Comparison of ENCODE assay signal across 17 cellular contexts in the genomic region with DNA sequence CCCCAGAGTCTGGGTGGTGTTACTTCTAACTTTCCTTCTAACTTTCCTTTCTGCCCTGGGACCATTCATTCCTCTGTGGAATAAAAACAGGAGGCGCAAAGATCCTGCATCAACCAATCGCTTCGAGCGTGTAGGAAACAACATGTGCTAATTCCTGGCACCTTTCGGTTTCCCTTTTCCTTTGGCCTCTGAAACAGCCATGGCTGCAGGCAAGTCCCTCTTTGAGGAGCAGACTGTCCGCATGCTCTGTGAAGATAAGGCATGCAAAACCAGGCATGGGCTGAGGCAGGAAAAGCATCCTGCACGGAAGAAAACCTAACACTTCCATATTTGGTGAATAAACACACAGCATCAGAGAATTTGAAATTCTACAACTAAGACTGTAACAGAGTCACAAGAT.
DNase-seq lines count a peak whose midpoint lies in the region; ATAC-seq and TF ChIP-seq lines count a peak whose summit lies in the region.
"Had no signal": no experiment of that assay in that cellular context is flagged by ENCODE, and none has a peak within 500 bp of the region (broad histone marks: within the 10 kb centered on the region; RNA-seq: fewer than 3 reads in every experiment).

No MANE protein-coding gene starts in this region.

- no peak overlapping the region for H3K27ac ChIP-seq in aorta (ENCODE audit: low read depth in 1 of 2, low read length in 2 of 2)
- H3K27ac ChIP-seq: BLaER1, GM23248, HL-60 had no signal

- H3K4me3 Mint-ChIP-seq in Caco-2 (ENCODE audit: unreplicated experiment) (no peak overlapping the region), endothelial cell (ENCODE audit: unreplicated experiment) (no peak overlapping the region)
- H3K4me3 Mint-ChIP-seq: CD14-positive monocyte; CD4-positive, alpha-beta memory T cell had no signal

- no TSS peak for BruUV-seq in Caco-2 (replicated peaks; lab: Mats Ljungman, UMichigan)

- 83 to 90% methylated on average over 7 of the region's 7 CpGs for WGBS in aorta, 2 donors

- H3K4me1 ChIP-seq in Caco-2 (peaks cover 64% of the 10 kb centered on the region), aorta (ENCODE audit: control insufficient read depth in 1 of 2, insufficient read depth in 2 of 2, low read length in 2 of 2) (no peaks in the 10 kb centered on the region)

- TF ChIP-seq CTCF in Caco-2 (IDR thresholded peaks at IDR 0.05; ENCODE audit: insufficient read depth in 1 of 2, low read depth in 1 of 2, low read length in 1 of 2, severe bottlenecking in 1 of 2, unreplicated experiment in 1 of 2) (no peak), endothelial cell (IDR thresholded peaks at IDR 0.05; ENCODE audit: unreplicated experiment) (no peak)

- no peak for ATAC-seq in aorta (ENCODE audit: low FRiP score)

- H3K9me3 ChIP-seq in Caco-2 (no peaks in the 10 kb centered on the region), aorta (ENCODE audit: control insufficient read depth, low read length) (no peaks in the 10 kb centered on the region)

- DNase-seq in Caco-2 = peak in 1 of 2 experiments; percentile 48
- DNase-seq in RPMI7951 (ENCODE audit: low read depth) = peak; percentile 39
- DNase-seq in endothelial cell (ENCODE audit: low spot score) = peak; percentile 26
- peak; percentile 5 for DNase-seq in mesenteric fat pad (ENCODE audit: low spot score)
- no peak for DNase-seq in GDM1 (lab: John Stamatoyannopoulos, UW)
- no peak for DNase-seq in stimulated activated CD4-positive, alpha-beta T cell treated with anti-CD3 and anti-CD28 coated beads, Interleukin-12 subunit alpha, Interleukin-12 subunit beta, amount 100 ng/mL, for 4 hours
- no peak for DNase-seq in aorta
- DNase-seq: 8988T; Calu3; CD4-positive, alpha-beta memory T cell; DND-41; GM23248; HCEC 1CT; IMR-90 had no signal

- no peaks in the 10 kb centered on the region for H3K27me3 Mint-ChIP-seq in Caco-2 (ENCODE audit: insufficient read depth, unreplicated experiment)
- H3K27me3 Mint-ChIP-seq in endothelial cell (ENCODE audit: unreplicated experiment) = peaks cover 2% of the 10 kb centered on the region

- POLR2A ChIA-PET in Caco-2 (lab: Charles Lee) = no interaction called here

- no peak overlapping the region for H3K4me3 ChIP-seq in Caco-2 (ENCODE audit: low read depth, low read length)
- H3K4me3 ChIP-seq in aorta (ENCODE audit: low read length in 2 of 2) = no peak overlapping the region
- H3K4me3 ChIP-seq: BLaER1, GM23248 had no signal

- H3K27ac Mint-ChIP-seq in Caco-2 (ENCODE audit: unreplicated experiment) (peak overlapping the region; percentile 56), endothelial cell (ENCODE audit: unreplicated experiment) (peak overlapping the region; percentile 22)
- H3K27ac Mint-ChIP-seq: CD14-positive monocyte; CD4-positive, alpha-beta memory T cell had no signal

- H3K27me3 ChIP-seq in Caco-2 (replicated peaks; ENCODE audit: control insufficient read depth, insufficient read depth, low read length) = no peaks in the 10 kb centered on the region
- no peaks in the 10 kb centered on the region for H3K27me3 ChIP-seq in aorta (ENCODE audit: control insufficient read depth in 1 of 2, insufficient read depth in 2 of 2, low read length in 1 of 2)
- H3K27me3 ChIP-seq: BLaER1 had no signal

- CTCF ChIA-PET in Caco-2 (lab: Charles Lee) = no interaction called here

- H3K36me3 ChIP-seq in Caco-2 (ENCODE audit: control insufficient read depth, insufficient read depth, low read length) = no peaks in the 10 kb centered on the region
- no peaks in the 10 kb centered on the region for H3K36me3 ChIP-seq in aorta (ENCODE audit: control insufficient read depth in 1 of 2, insufficient read depth in 2 of 2, low read length in 1 of 2)
- H3K36me3 ChIP-seq: BLaER1 had no signal

- H3K36me3 Mint-ChIP-seq in Caco-2 (ENCODE audit: insufficient read depth, unreplicated experiment) (no peaks in the 10 kb centered on the region), endothelial cell (ENCODE audit: low read depth, unreplicated experiment) (peaks cover under 1% of the 10 kb centered on the region)
- H3K36me3 Mint-ChIP-seq: CD14-positive monocyte; CD4-positive, alpha-beta memory T cell had no signal

- H3K9me3 Mint-ChIP-seq in Caco-2 (ENCODE audit: unreplicated experiment) = no peaks in the 10 kb centered on the region
- H3K9me3 Mint-ChIP-seq in endothelial cell (ENCODE audit: unreplicated experiment) = no peaks in the 10 kb centered on the region
- H3K9me3 Mint-ChIP-seq: CD4-positive, alpha-beta memory T cell had no signal

- intact Hi-C loops in Caco-2 (cut with micrococcal nuclease; ENCODE audit: unreplicated experiment) = no loop called here
- intact Hi-C loops in aorta (cut with DNase I) = no loop called here

- H3K4me1 Mint-ChIP-seq in Caco-2 (ENCODE audit: low read depth, unreplicated experiment) = peaks cover 22% of the 10 kb centered on the region
- H3K4me1 Mint-ChIP-seq in endothelial cell (ENCODE audit: unreplicated experiment) = peaks cover 75% of the 10 kb centered on the region
- H3K4me1 Mint-ChIP-seq: CD14-positive monocyte; CD4-positive, alpha-beta memory T cell had no signal

Comparison
In these comparisons a context has a peak if more than half of its experiments do, and no peak if none do; other contexts are left out.
1. DNase-seq: peak in RPMI7951 (single experiment), endothelial cell (single experiment) and mesenteric fat pad (single experiment); none in GDM1 (single experiment), stimulated activated CD4-positive, alpha-beta T cell treated with anti-CD3 and anti-CD28 coated beads, Interleukin-12 subunit alpha, Interleukin-12 subunit beta, amount 100 ng/mL, for 4 hours (single experiment) and aorta (0 of 2).